ENCODE assay signal across 20 cellular contexts in genomic region chr2:84223191-84223590, GRCh38.
DNase-seq lines count a peak whose midpoint lies in the region; ATAC-seq and TF ChIP-seq lines count a peak whose summit lies in the region.
"Had no signal": no experiment of that assay in that cellular context is flagged by ENCODE, and none has a peak within 500 bp of the region (broad histone marks: within the 10 kb centered on the region; RNA-seq: fewer than 3 reads in every experiment).

No MANE protein-coding gene starts in this region.

- ATAC-seq in RWPE2 (ENCODE audit: low read depth), result peak; percentile 91
- ATAC-seq: GM23338, right cardiac atrium, T-cell had no signal

- H3K9me3 Mint-ChIP-seq in endothelial cell (ENCODE audit: unreplicated experiment), result no peaks in the 10 kb centered on the region
- H3K9me3 Mint-ChIP-seq: activated CD4-positive, alpha-beta memory T cell treated with anti-CD3 and anti-CD28 coated beads for 36 hours had no signal

- H3K27me3 Mint-ChIP-seq in endothelial cell (ENCODE audit: unreplicated experiment), result no peaks in the 10 kb centered on the region

- H3K4me3 Mint-ChIP-seq in endothelial cell (ENCODE audit: unreplicated experiment), result no peak overlapping the region
- H3K4me3 Mint-ChIP-seq: activated CD4-positive, alpha-beta memory T cell treated with anti-CD3 and anti-CD28 coated beads for 36 hours; activated naive CD8-positive, alpha-beta T cell treated with anti-CD3 and anti-CD28 coated beads for 36 hours; activated T-cell treated with anti-CD3 and anti-CD28 coated beads, Interleukin-2, amount 50 U/mL, for 24 hours; GM23338; T-cell had no signal

- H3K9me3 ChIP-seq in RWPE2 (ENCODE audit: severe bottlenecking), result no peaks in the 10 kb centered on the region
- H3K9me3 ChIP-seq: vagina had no signal

- H3K4me1 Mint-ChIP-seq in endothelial cell (ENCODE audit: unreplicated experiment), result peaks cover 23% of the 10 kb centered on the region
- H3K4me1 Mint-ChIP-seq: activated naive CD8-positive, alpha-beta T cell treated with anti-CD3 and anti-CD28 coated beads for 36 hours; T-cell had no signal

- in situ Hi-C loops in G401 (cut with HindIII; ENCODE audit: low sequenced_read_pairs), result no loop called here

- H3K27ac Mint-ChIP-seq in endothelial cell (ENCODE audit: unreplicated experiment), result peak overlapping the region; percentile 48
- H3K27ac Mint-ChIP-seq: activated CD4-positive, alpha-beta memory T cell treated with anti-CD3 and anti-CD28 coated beads for 36 hours; activated naive CD8-positive, alpha-beta T cell treated with anti-CD3 and anti-CD28 coated beads for 36 hours; activated T-cell treated with anti-CD3 and anti-CD28 coated beads, Interleukin-2, amount 50 U/mL, for 24 hours; GM23338; T-cell had no signal

- TF ChIP-seq CTCF in RWPE2 (IDR thresholded peaks at IDR 0.05; ENCODE audit: poor library complexity, severe bottlenecking), result no peak
- no peak for TF ChIP-seq CTCF in endothelial cell (IDR thresholded peaks at IDR 0.05; ENCODE audit: unreplicated experiment)

- H3K4me3 ChIP-seq in RWPE2 (ENCODE audit: severe bottlenecking), result no peak overlapping the region
- H3K4me3 ChIP-seq: GM23338, hepatocyte, vagina had no signal

- H3K36me3 ChIP-seq in RWPE2 (ENCODE audit: low read depth), result no peaks in the 10 kb centered on the region
- H3K36me3 ChIP-seq: vagina had no signal

- peaks cover 12% of the 10 kb centered on the region for H3K4me1 ChIP-seq in RWPE2 (ENCODE audit: insufficient read depth, poor library complexity, severe bottlenecking)
- H3K4me1 ChIP-seq: vagina had no signal

- DNase-seq in GM04503 (ENCODE audit: low read depth) (peak; percentile 4), RWPE2 (ENCODE audit: low spot score) (no peak), endothelial cell (ENCODE audit: low spot score) (no peak), renal cortical epithelial cell (ENCODE audit: low read depth) (peak; percentile 73), G401 (ENCODE audit: low spot score) (no peak), DMS 273 (lab: John Stamatoyannopoulos, UW; ENCODE audit: unreplicated experiment) (no peak), DMS114 treated with DMSO at 0.1 percent for 48 hours (lab: John Stamatoyannopoulos, UW; ENCODE audit: unreplicated experiment) (no peak)
- no peak for DNase-seq in activated naive CD4-positive, alpha-beta T cell treated with Interleukin-2 at 50 U/mL for 16 hours
- DNase-seq: activated CD4-positive, alpha-beta memory T cell treated with anti-CD3 and anti-CD28 coated beads for 36 hours; activated naive CD8-positive, alpha-beta T cell treated with anti-CD3 and anti-CD28 coated beads for 36 hours; activated T-cell treated with anti-CD3 and anti-CD28 coated beads, Interleukin-2, amount 50 U/mL, for 24 hours; effector memory CD4-positive, alpha-beta T cell; KBM-7; NCI-H1436 treated with DMSO at 0.1 percent for 48 hours; right cardiac atrium; RPMI8226; T-cell had no signal

- no peak overlapping the region for H3K27ac ChIP-seq in RWPE2 (ENCODE audit: poor library complexity, severe bottlenecking)
- H3K27ac ChIP-seq: hepatocyte, vagina had no signal

- peaks cover 3% of the 10 kb centered on the region for H3K36me3 Mint-ChIP-seq in endothelial cell (ENCODE audit: low read depth, unreplicated experiment)
- H3K36me3 Mint-ChIP-seq: activated CD4-positive, alpha-beta memory T cell treated with anti-CD3 and anti-CD28 coated beads for 36 hours; activated naive CD8-positive, alpha-beta T cell treated with anti-CD3 and anti-CD28 coated beads for 36 hours; T-cell had no signal

- H3K27me3 ChIP-seq in RWPE2 (ENCODE audit: insufficient read depth, poor library complexity, severe bottlenecking), result no peaks in the 10 kb centered on the region
- H3K27me3 ChIP-seq: hepatocyte, vagina had no signal

Comparison
In these comparisons a context has a peak if more than half of its experiments do, and no peak if none do; other contexts are left out.
1. DNase-seq: peak in GM04503 (single experiment) and renal cortical epithelial cell (single experiment); none in RWPE2 (single experiment), endothelial cell (single experiment), G401 (single experiment), activated naive CD4-positive, alpha-beta T cell treated with Interleukin-2 at 50 U/mL for 16 hours (single experiment), DMS 273 (single experiment) and DMS114 treated with DMSO at 0.1 percent for 48 hours (single experiment).